ENCODE assay signal across 8 cellular contexts in genomic region chr17:64103751-64104364, GRCh38. TPM values are rescaled to one million over a fixed set of nuclear protein-coding genes. Genes with fewer than 3 reads are reported as not detected.
DNase-seq lines count a peak whose midpoint lies in the region; ATAC-seq and TF ChIP-seq lines count a peak whose summit lies in the region.
"Had no signal": no experiment of that assay in that cellular context is flagged by ENCODE, and none has a peak within 500 bp of the region (broad histone marks: within the 10 kb centered on the region; RNA-seq: fewer than 3 reads in every experiment).

No MANE protein-coding gene starts in this region.

- ATAC-seq in HG03066 (IDR thresholded peaks at IDR 0.05; ENCODE audit: low read depth, unreplicated experiment) (peak; percentile 58), gastroesophageal sphincter (no peak)
- ATAC-seq: right lobe of liver had no signal

- no peak for TF ChIP-seq CTCF in gastroesophageal sphincter (IDR thresholded peaks at IDR 0.05)
- no peak for TF ChIP-seq CTCF in uterus (IDR thresholded peaks at IDR 0.05)

- WGBS in gastroesophageal sphincter (ENCODE audit: low coverage in 1 of 2), 2 donors: 89% methylated on average over 1 of the region's 1 CpG; no CpG with 5 or more reads in 1 of the 2 donors

- H3K27ac ChIP-seq in gastroesophageal sphincter: no peak overlapping the region
- no peak overlapping the region for H3K27ac ChIP-seq in uterus

- H3K4me1 ChIP-seq in gastroesophageal sphincter (peaks cover 0 to 30% (median 0%) of the 10 kb centered on the region in 3 donors), uterus (no peaks in the 10 kb centered on the region)

- intact Hi-C loops in uterus (cut with DNase I; ENCODE audit: low total_unique reads): no loop called here

- TF ChIP-seq EP300 in gastroesophageal sphincter (IDR thresholded peaks at IDR 0.05): no peak

- H3K36me3 ChIP-seq in gastroesophageal sphincter: no peaks in the 10 kb centered on the region
- H3K36me3 ChIP-seq in uterus: no peaks in the 10 kb centered on the region
- H3K36me3 ChIP-seq: right lobe of liver had no signal

- DNase-seq in GF-D8 (lab: John Stamatoyannopoulos, UW) (peak; percentile 72), SW480 (ENCODE audit: low spot score) (peak; percentile 59), islet precursor cell (peak; percentile 79), NCI-H1092 treated with DMSO at 0.1 percent for 48 hours (lab: John Stamatoyannopoulos, UW) (no peak), uterus (no peak)

- H3K9me3 ChIP-seq in gastroesophageal sphincter (no peaks in the 10 kb centered on the region), uterus (no peaks in the 10 kb centered on the region)
- H3K9me3 ChIP-seq: right lobe of liver had no signal

- TF ChIP-seq POLR2A in gastroesophageal sphincter (IDR thresholded peaks at IDR 0.05): no peak
- no peak for TF ChIP-seq POLR2A in uterus (IDR thresholded peaks at IDR 0.05)

- H3K4me3 ChIP-seq in gastroesophageal sphincter: no peak overlapping the region
- H3K4me3 ChIP-seq in uterus: no peak overlapping the region
- H3K4me3 ChIP-seq: right lobe of liver had no signal

- H3K27me3 ChIP-seq in gastroesophageal sphincter (no peaks in the 10 kb centered on the region), uterus (no peaks in the 10 kb centered on the region)
- H3K27me3 ChIP-seq: right lobe of liver had no signal

RNA-seq across cellular contexts. Expression of gene ERN1, which starts 26.1 kb away (rescaled TPM):
- total RNA-seq in gastroesophageal sphincter: 10 to 100 TPM in 3 of 4 donors, 1 to 10 TPM in 1; 8.4 to 12.8 (median 12.1) TPM
- total RNA-seq in uterus: 10 to 100 TPM in 3 of 4 donors, 1 to 10 TPM in 1; 4.4 to 56.5 (median 15.0) TPM

Comparison
In these comparisons a context has a peak if more than half of its experiments do, and no peak if none do; other contexts are left out.
1. DNase-seq: peak in GF-D8 (single experiment), SW480 (single experiment) and islet precursor cell (single experiment); none in NCI-H1092 treated with DMSO at 0.1 percent for 48 hours (single experiment) and uterus (0 of 2).